17 cellular contexts compared by ENCODE assay signal in genomic region chr15:90019611-90020010, GRCh38. TPM values are rescaled to one million over a fixed set of nuclear protein-coding genes. Genes with fewer than 3 reads are reported as not detected.
DNase-seq lines count a peak whose midpoint lies in the region; ATAC-seq and TF ChIP-seq lines count a peak whose summit lies in the region.
"Had no signal": no experiment of that assay in that cellular context is flagged by ENCODE, and none has a peak within 500 bp of the region (broad histone marks: within the 10 kb centered on the region; RNA-seq: fewer than 3 reads in every experiment).

No MANE protein-coding gene starts in this region.

- no peak for DNase-seq in GM12865 (ENCODE audit: low read depth)
- peak; percentile 8 to 24 for DNase-seq in left colon
- no peak for DNase-seq in GM10266 (ENCODE audit: extremely low spot score)
- no peak for DNase-seq in GM10248 (ENCODE audit: extremely low spot score)
- no peak for DNase-seq in type B pancreatic cell (ENCODE audit: extremely low spot score, unreplicated experiment)
- DNase-seq in NCI-H524 treated with DMSO at 0.1 percent for 48 hours (lab: John Stamatoyannopoulos, UW) = no peak
- DNase-seq: activated B cell treated with CpG ODN at 0.5 μM for 24 hours; activated CD8-positive, alpha-beta memory T cell treated with anti-CD3 and anti-CD28 coated beads, Interleukin-2, amount 50 U/mL, for 4 hours; activated naive CD4-positive, alpha-beta T cell treated with anti-CD3 and anti-CD28 coated beads, Interleukin-2, amount 50 U/mL, for 16 hours; BE2C; NCI-H1436 treated with DMSO at 0.1 percent for 48 hours; RPMI8226; T-helper 1 cell had no signal

- peaks cover 7% of the 10 kb centered on the region for H3K36me3 Mint-ChIP-seq in type B pancreatic cell

- ATAC-seq in left colon = no peak

- POLR2A ChIA-PET in GM10248 (lab: Yijun Ruan, JAX) = interaction anchor here (0.7 kb wide), 1 partner anchor 15 kb away, joined by 3 read pairs; no protein-coding TSS in a partner anchor

- CTCF ChIA-PET in GM10248 (lab: Yijun Ruan, JAX) = interaction anchor here (1.1 to 5.7 kb wide), 5 partner anchors 13 to 145 kb away, joined by 3 to 29 read pairs (median 4); no protein-coding TSS in a partner anchor

- no peak for TF ChIP-seq CTCF in GM12865 (IDR thresholded peaks at IDR 0.05; ENCODE audit: insufficient read depth, low read depth, low read length, missing control alignments)
- no peak for TF ChIP-seq CTCF in GM10266 (IDR thresholded peaks at IDR 0.05; ENCODE audit: control insufficient read depth, insufficient read depth, low read depth, missing control alignments)
- TF ChIP-seq CTCF in GM10248 (IDR thresholded peaks at IDR 0.05; ENCODE audit: control extremely low read depth, extremely low read depth, low read depth, missing control alignments) = no peak
- no peak for TF ChIP-seq CTCF in type B pancreatic cell (conservative IDR thresholded peaks at IDR 0.05)

- H3K27ac Mint-ChIP-seq in type B pancreatic cell = no peak overlapping the region
- H3K27ac Mint-ChIP-seq: activated B cell treated with CpG ODN at 0.5 μM for 24 hours; naive thymus-derived CD4-positive, alpha-beta T cell had no signal

- peaks cover 4% of the 10 kb centered on the region for H3K4me1 Mint-ChIP-seq in type B pancreatic cell (ENCODE audit: unreplicated experiment)

- H3K4me3 ChIP-seq in GM12865 (ENCODE audit: low read depth, low read length) (peak overlapping the region; percentile 58), skin epidermis (no peak overlapping the region)
- H3K4me3 ChIP-seq: prostate gland had no signal

- no peaks in the 10 kb centered on the region for H3K27me3 Mint-ChIP-seq in type B pancreatic cell
- H3K27me3 Mint-ChIP-seq: activated B cell treated with CpG ODN at 0.5 μM for 24 hours; naive thymus-derived CD4-positive, alpha-beta T cell had no signal

- H3K27ac ChIP-seq in angular gyrus (ENCODE audit: low read depth, low read length) (peak overlapping the region; percentile 17), skin epidermis (peak overlapping the region in 20 of 21 experiments; percentile 25 to 88 (median 72))

- H3K9me3 Mint-ChIP-seq in type B pancreatic cell = no peaks in the 10 kb centered on the region
- H3K9me3 Mint-ChIP-seq: activated B cell treated with CpG ODN at 0.5 μM for 24 hours; naive thymus-derived CD4-positive, alpha-beta T cell had no signal

- no peak overlapping the region for H3K4me3 Mint-ChIP-seq in type B pancreatic cell
- H3K4me3 Mint-ChIP-seq: activated B cell treated with CpG ODN at 0.5 μM for 24 hours; naive thymus-derived CD4-positive, alpha-beta T cell had no signal

- intact Hi-C loops in left colon (cut with DNase I, micrococcal nuclease) = no loop called here

RNA-seq across cellular contexts. Expression of gene ZNF710, which starts 18.5 kb away (rescaled TPM):
- total RNA-seq in left colon (10 to 100 TPM; 33.8 to 52.9 TPM), type B pancreatic cell (ENCODE audit: low replicate concordance) (34.7 and 47.2 TPM in 2 replicates)

Comparison
In these comparisons a context has a peak if more than half of its experiments do, and no peak if none do; other contexts are left out.
1. DNase-seq: peak in left colon (2 of 2); none in GM12865 (single experiment), GM10266 (single experiment), GM10248 (single experiment), type B pancreatic cell (single experiment) and NCI-H524 treated with DMSO at 0.1 percent for 48 hours (single experiment).